ENCODE assay signal across 18 cellular contexts in genomic region chr4:114393295-114394038, GRCh38.
A peak's percentile ranks its signal among the peaks of the same experiment; 100 is the strongest.
DNase-seq lines count a peak whose midpoint lies in the region; ATAC-seq, FAIRE-seq and TF ChIP-seq lines count a peak whose summit lies in the region.
"Had no signal": no experiment of that assay in that cellular context is flagged by ENCODE, and none has a peak within 500 bp of the region (broad histone marks: within the 10 kb centered on the region; RNA-seq: fewer than 3 reads in every experiment).

No MANE protein-coding gene starts in this region.

- peaks cover 3% of the 10 kb centered on the region; the same call in 1 of the 3 replicates for H3K36me3 Mint-ChIP-seq in GM23338 (ENCODE audit: low read depth)
- H3K36me3 Mint-ChIP-seq in activated T-cell treated with anti-CD3 and anti-CD28 coated beads, Interleukin-2, amount 50 U/mL, for 24 hours (ENCODE audit: low read depth): no peaks in the 10 kb centered on the region
- H3K36me3 Mint-ChIP-seq: CD14-positive monocyte; CD4-positive, alpha-beta memory T cell had no signal

- no peak overlapping the region for H4K12ac ChIP-seq in trophoblast cell (ENCODE audit: low read depth, low read length)

- H3K4me3 Mint-ChIP-seq in GM23338: no peak overlapping the region
- no peak overlapping the region for H3K4me3 Mint-ChIP-seq in activated T-cell treated with anti-CD3 and anti-CD28 coated beads, Interleukin-2, amount 50 U/mL, for 24 hours
- H3K4me3 Mint-ChIP-seq: CD14-positive monocyte; CD4-positive, alpha-beta memory T cell had no signal

- H2BK12ac ChIP-seq in trophoblast cell (ENCODE audit: low read length): no peak overlapping the region

- DNase-seq in GM23338 (ENCODE audit: low spot score) (no peak), NCI-H226 (peak; percentile 34), astrocyte of the hippocampus (ENCODE audit: low read depth, low spot score) (peak; percentile 8), trophoblast cell (peak; percentile 2 to 56), transverse colon (no peak), GM12891 (ENCODE audit: insufficient read length, low spot score) (no peak), anterior cingulate cortex (lab: John Stamatoyannopoulos, UW) (no peak)
- DNase-seq in activated T-cell treated with anti-CD3 and anti-CD28 coated beads, Interleukin-2, amount 50 U/mL, for 24 hours: no peak
- DNase-seq: 8988T; CD4-positive, alpha-beta memory T cell; DMS153; DMS79; GDM1; GM23248; HCEC 1CT had no signal

- peaks cover 17% of the 10 kb centered on the region for H3K4me1 Mint-ChIP-seq in GM23338
- peaks cover 12% of the 10 kb centered on the region for H3K4me1 Mint-ChIP-seq in activated T-cell treated with anti-CD3 and anti-CD28 coated beads, Interleukin-2, amount 50 U/mL, for 24 hours (ENCODE audit: low read depth)
- H3K4me1 Mint-ChIP-seq: CD14-positive monocyte had no signal

- FAIRE-seq in GM12891 (lab: Jason Lieb, UNC): no peak
- FAIRE-seq: H54 had no signal

- no peak overlapping the region for H3K23ac ChIP-seq in trophoblast cell (ENCODE audit: low read length)

- no peak overlapping the region for H4K8ac ChIP-seq in trophoblast cell (ENCODE audit: low read depth, low read length)

- H3K18ac ChIP-seq in trophoblast cell (ENCODE audit: low read length): no peak overlapping the region

- H3K79me2 ChIP-seq in GM23338 (replicated peaks; ENCODE audit: insufficient read depth) (no peaks in the 10 kb centered on the region), trophoblast cell (ENCODE audit: control insufficient read depth, insufficient read depth, low read length, poor library complexity) (no peaks in the 10 kb centered on the region)

- H3K4me3 ChIP-seq in GM23338 (no peak overlapping the region), trophoblast cell (ENCODE audit: low read depth, low read length) (no peak overlapping the region), transverse colon (no peak overlapping the region)
- H3K4me3 ChIP-seq: BLaER1, GM23248 had no signal

- H3K4me2 ChIP-seq in GM23338: no peak overlapping the region
- no peak overlapping the region for H3K4me2 ChIP-seq in trophoblast cell (ENCODE audit: low read length)
- H3K4me2 ChIP-seq: BLaER1 had no signal

- peaks cover 10% of the 10 kb centered on the region for H3K9me2 ChIP-seq in GM23338 (ENCODE audit: insufficient read depth)

- no peak overlapping the region for H3K9ac ChIP-seq in trophoblast cell (ENCODE audit: low read length)
- H3K9ac ChIP-seq: BLaER1, GM23248 had no signal

- H4K20me1 ChIP-seq in GM23338 (replicated peaks; ENCODE audit: insufficient read depth): no peaks in the 10 kb centered on the region
- H4K20me1 ChIP-seq: BLaER1 had no signal

- H2BK5ac ChIP-seq in trophoblast cell (ENCODE audit: low read depth, low read length, poor library complexity): no peak overlapping the region

- intact Hi-C loops in transverse colon (cut with DNase I; ENCODE audit: low total_unique reads): no loop called here

- H3K9me3 ChIP-seq in trophoblast cell (ENCODE audit: insufficient read depth, low read depth, low read length) (no peaks in the 10 kb centered on the region), transverse colon (no peaks in the 10 kb centered on the region)
- H3K9me3 ChIP-seq: BLaER1 had no signal

- no CpG with 5 or more reads among the region's 3 CpGs for WGBS in trophoblast cell (ENCODE audit: extremely low coverage, insufficient coverage, insufficient read length)
- 66 to 76% methylated on average over 3 of the region's 3 CpGs for WGBS in transverse colon (ENCODE audit: low coverage in 1 of 2), 2 donors

- H3K36me3 ChIP-seq in GM23338 (ENCODE audit: insufficient read depth) (no peaks in the 10 kb centered on the region), trophoblast cell (ENCODE audit: control insufficient read depth in 1 of 2, insufficient read depth in 2 of 2, low read length in 2 of 2) (no peaks in the 10 kb centered on the region), transverse colon (no peaks in the 10 kb centered on the region)
- H3K36me3 ChIP-seq: BLaER1 had no signal

- H4K91ac ChIP-seq in trophoblast cell (ENCODE audit: low read depth, low read length): no peak overlapping the region

- H3K79me1 ChIP-seq in trophoblast cell (ENCODE audit: low read length): no peaks in the 10 kb centered on the region

- TF ChIP-seq CTCF in GM23338 (conservative IDR thresholded peaks at IDR 0.05; ENCODE audit: low read depth in 2 of 2) (no peak), transverse colon (IDR thresholded peaks at IDR 0.05) (no peak)

- no peak overlapping the region for H3K4ac ChIP-seq in trophoblast cell (ENCODE audit: low read depth, low read length)

- H3K4me1 ChIP-seq in GM23338 (ENCODE audit: insufficient read depth) (peaks cover 15% of the 10 kb centered on the region), trophoblast cell (ENCODE audit: control insufficient read depth in 1 of 2, insufficient read depth in 2 of 2, low read length in 2 of 2) (no peaks in the 10 kb centered on the region), transverse colon (peaks cover 0 to 16% (median 5%) of the 10 kb centered on the region in 4 donors)
- H3K4me1 ChIP-seq: BLaER1 had no signal

- TF ChIP-seq EP300 in transverse colon (IDR thresholded peaks at IDR 0.05; ENCODE audit: low read depth): no peak

- H2AFZ ChIP-seq in GM23338 (peak overlapping the region; percentile 63; the same call in 1 of the 2 replicates), trophoblast cell (ENCODE audit: insufficient read depth, low read length, poor library complexity) (no peak overlapping the region)
- H2AFZ ChIP-seq: GM23248 had no signal

- H3F3A ChIP-seq in GM23338 (replicated peaks; ENCODE audit: low read depth): no peaks in the 10 kb centered on the region

- H3K27me3 ChIP-seq in GM23338 (ENCODE audit: insufficient read depth): no peaks in the 10 kb centered on the region
- H3K27me3 ChIP-seq in trophoblast cell (ENCODE audit: insufficient read depth, low read length): no peaks in the 10 kb centered on the region
- no peaks in the 10 kb centered on the region for H3K27me3 ChIP-seq in transverse colon
- H3K27me3 ChIP-seq: BLaER1 had no signal

- no peak overlapping the region for H3K27ac Mint-ChIP-seq in GM23338
- no peak overlapping the region for H3K27ac Mint-ChIP-seq in activated T-cell treated with anti-CD3 and anti-CD28 coated beads, Interleukin-2, amount 50 U/mL, for 24 hours
- H3K27ac Mint-ChIP-seq: CD4-positive, alpha-beta memory T cell had no signal

- ATAC-seq in GM23338: no peak

- no peak overlapping the region for H3K14ac ChIP-seq in trophoblast cell (ENCODE audit: low read length)

- H3K27me3 Mint-ChIP-seq in GM23338 (ENCODE audit: insufficient read depth, low read depth, poor library complexity): peaks cover 2% of the 10 kb centered on the region
- peaks cover 5% of the 10 kb centered on the region for H3K27me3 Mint-ChIP-seq in activated T-cell treated with anti-CD3 and anti-CD28 coated beads, Interleukin-2, amount 50 U/mL, for 24 hours

- peaks cover 3% of the 10 kb centered on the region; the same call in 1 of the 3 replicates for H3K9me3 Mint-ChIP-seq in GM23338
- H3K9me3 Mint-ChIP-seq in activated T-cell treated with anti-CD3 and anti-CD28 coated beads, Interleukin-2, amount 50 U/mL, for 24 hours: no peaks in the 10 kb centered on the region
- H3K9me3 Mint-ChIP-seq: CD4-positive, alpha-beta memory T cell had no signal

- H2BK120ac ChIP-seq in trophoblast cell (ENCODE audit: insufficient read depth, low read length, poor library complexity): no peak overlapping the region

- TF ChIP-seq POLR2A in transverse colon (IDR thresholded peaks at IDR 0.05): no peak
- TF ChIP-seq POLR2A in GM12891 (IDR thresholded peaks at IDR 0.05; ENCODE audit: low read depth, low read length): no peak

- H3K27ac ChIP-seq in GM23338 (ENCODE audit: low read depth) (no peak overlapping the region), trophoblast cell (ENCODE audit: low read depth, low read length) (no peak overlapping the region), transverse colon (no peak overlapping the region)
- H3K27ac ChIP-seq: BLaER1, GM23248 had no signal

- H2AK5ac ChIP-seq in trophoblast cell (ENCODE audit: low read length): no peak overlapping the region

- in situ Hi-C loops in transverse colon (cut with MboI; ENCODE audit: low pct_ligation_motif_present in 1 of 4, low pct_unique_long_range_greater_than_20kb in 1 of 4, low sequenced_read_pairs in 3 of 4): loop anchor here (10.0 to 25.0 kb wide), 6 partner anchors 261 to 1006 kb away; no protein-coding TSS in a partner anchor

TF ChIP-seq in GM23338, 12 proteins besides CTCF, POLR2A, EP300 and RAD21:
- TF ChIP-seq NANOG (IDR thresholded peaks at IDR 0.05; ENCODE audit: borderline replicate concordance): no peak
- no peak for TF ChIP-seq EZH2 (IDR thresholded peaks at IDR 0.05; ENCODE audit: low read depth, unreplicated experiment)
- no peak for TF ChIP-seq ETS1 (IDR thresholded peaks at IDR 0.05)
TF ChIP-seq in GM23338: peak in this region for 0.

TF ChIP-seq in GM12891, 5 proteins besides CTCF, POLR2A, EP300 and RAD21:
- TF ChIP-seq SPI1 (IDR thresholded peaks at IDR 0.05; ENCODE audit: low read depth, low read length) (no peak), TAF1 (IDR thresholded peaks at IDR 0.05; ENCODE audit: low read depth, low read length) (no peak), PAX5 (IDR thresholded peaks at IDR 0.05; ENCODE audit: insufficient read depth, low read length, severe bottlenecking) (no peak), POU2F2 (IDR thresholded peaks at IDR 0.05; ENCODE audit: low read depth, low read length) (no peak), POLR2AphosphoS5 (IDR thresholded peaks at IDR 0.05; ENCODE audit: low read depth, low read length) (no peak)

Comparison
In these comparisons a context has a peak if more than half of its experiments do, and no peak if none do; other contexts are left out.
1. DNase-seq: peak in NCI-H226 (single experiment), astrocyte of the hippocampus (single experiment) and trophoblast cell (2 of 2); none in GM23338 (single experiment), transverse colon (single experiment), GM12891 (single experiment), activated T-cell treated with anti-CD3 and anti-CD28 coated beads, Interleukin-2, amount 50 U/mL, for 24 hours (single experiment) and anterior cingulate cortex (0 of 58).